19 cellular contexts compared by ENCODE assay signal in genomic region chr13:71759506-71760225, GRCh38.
DNase-seq lines count a peak whose midpoint lies in the region; ATAC-seq and TF ChIP-seq lines count a peak whose summit lies in the region.
"Had no signal": no experiment of that assay in that cellular context is flagged by ENCODE, and none has a peak within 500 bp of the region (broad histone marks: within the 10 kb centered on the region; RNA-seq: fewer than 3 reads in every experiment).

No MANE protein-coding gene starts in this region.

- intact Hi-C loops in activated CD8-positive, alpha-beta T cell treated with anti-CD3 and anti-CD28 coated beads for 36 hours (cut with micrococcal nuclease): no loop called here

- H3K36me3 Mint-ChIP-seq in activated CD8-positive, alpha-beta T cell treated with anti-CD3 and anti-CD28 coated beads for 36 hours (ENCODE audit: low read depth): no peaks in the 10 kb centered on the region
- H3K36me3 Mint-ChIP-seq: CD4-positive, alpha-beta memory T cell had no signal

- H3K9me3 Mint-ChIP-seq in activated CD8-positive, alpha-beta T cell treated with anti-CD3 and anti-CD28 coated beads for 36 hours: peaks cover 1% of the 10 kb centered on the region
- H3K9me3 Mint-ChIP-seq: stimulated activated naive CD8-positive, alpha-beta T cell treated with anti-CD3 and anti-CD28 coated beads, Interleukin-15, amount 100 ng/mL, for 72 hours had no signal

- no peaks in the 10 kb centered on the region for H3K9me3 ChIP-seq in NT2/D1 (ENCODE audit: insufficient read depth, low read length)
- H3K9me3 ChIP-seq in iPS-18a (ENCODE audit: control insufficient read depth, low read depth, low read length): no peaks in the 10 kb centered on the region

- no peaks in the 10 kb centered on the region for H3K4me1 Mint-ChIP-seq in activated CD8-positive, alpha-beta T cell treated with anti-CD3 and anti-CD28 coated beads for 36 hours (ENCODE audit: low read depth)
- H3K4me1 Mint-ChIP-seq: CD4-positive, alpha-beta memory T cell; stimulated activated naive CD8-positive, alpha-beta T cell treated with anti-CD3 and anti-CD28 coated beads, Interleukin-15, amount 100 ng/mL, for 72 hours had no signal

- no peaks in the 10 kb centered on the region for H3K4me1 ChIP-seq in NT2/D1 (ENCODE audit: insufficient read depth, insufficient read length)
- H3K4me1 ChIP-seq in iPS-18a (ENCODE audit: control insufficient read depth, low read depth, low read length): peaks cover 32% of the 10 kb centered on the region

- H3K9ac ChIP-seq in NT2/D1 (ENCODE audit: insufficient read length, low read depth) (no peak overlapping the region), iPS-18a (ENCODE audit: low read length) (no peak overlapping the region)

- CTCF ChIA-PET in activated CD8-positive, alpha-beta T cell treated with anti-CD3 and anti-CD28 coated beads for 36 hours (lab: Charles Lee): no interaction called here

- H3K27ac ChIP-seq in iPS-18a (ENCODE audit: low read length): no peak overlapping the region
- H3K27ac ChIP-seq: brain microvascular endothelial cell, WERI-Rb-1 had no signal

- no peaks in the 10 kb centered on the region for H3K27me3 Mint-ChIP-seq in activated CD8-positive, alpha-beta T cell treated with anti-CD3 and anti-CD28 coated beads for 36 hours
- H3K27me3 Mint-ChIP-seq: CD4-positive, alpha-beta memory T cell; stimulated activated naive CD8-positive, alpha-beta T cell treated with anti-CD3 and anti-CD28 coated beads, Interleukin-15, amount 100 ng/mL, for 72 hours had no signal

- H3K27ac Mint-ChIP-seq in activated CD8-positive, alpha-beta T cell treated with anti-CD3 and anti-CD28 coated beads for 36 hours: no peak overlapping the region
- H3K27ac Mint-ChIP-seq: CD4-positive, alpha-beta memory T cell; stimulated activated naive CD8-positive, alpha-beta T cell treated with anti-CD3 and anti-CD28 coated beads, Interleukin-15, amount 100 ng/mL, for 72 hours had no signal

- H3K36me3 ChIP-seq in NT2/D1 (ENCODE audit: insufficient read depth, insufficient read length, low read length): no peaks in the 10 kb centered on the region
- H3K36me3 ChIP-seq in iPS-18a (ENCODE audit: control insufficient read depth, low read depth, low read length): no peaks in the 10 kb centered on the region
- H3K36me3 ChIP-seq: brain microvascular endothelial cell, WERI-Rb-1 had no signal

- no peak for TF ChIP-seq CTCF in activated CD8-positive, alpha-beta T cell treated with anti-CD3 and anti-CD28 coated beads for 36 hours (IDR thresholded peaks at IDR 0.05)

- POLR2A ChIA-PET in activated CD8-positive, alpha-beta T cell treated with anti-CD3 and anti-CD28 coated beads for 36 hours (lab: Charles Lee): interaction anchor here (0.7 kb wide), 1 partner anchor 127 kb away, joined by 8 read pairs; no protein-coding TSS in a partner anchor

- DNase-seq in NCI-H1092 treated with DMSO at 0.1 percent for 48 hours (lab: John Stamatoyannopoulos, UW) (peak; percentile 93), NCI-H1092 (lab: John Stamatoyannopoulos, UW) (no peak), NT2/D1 (ENCODE audit: low read depth, low spot score) (peak; percentile 33), retina (peak; percentile 73), NCI-H524 treated with DMSO at 0.1 percent for 48 hours (lab: John Stamatoyannopoulos, UW) (no peak), cerebellum (ENCODE audit: low spot score) (no peak)
- no peak for DNase-seq in activated CD8-positive, alpha-beta T cell treated with anti-CD3 and anti-CD28 coated beads for 36 hours
- DNase-seq: 8988T; activated gamma-delta T cell treated with Interleukin-2 at 50 U/mL for 16 hours; brain microvascular endothelial cell; CD4-positive, alpha-beta memory T cell; effector CD4-positive, alpha-beta T cell; foreskin fibroblast; Karpas-422; kidney; NCI-H2171 treated with DMSO at 0.1 percent for 48 hours; stimulated activated naive CD8-positive, alpha-beta T cell treated with anti-CD3 and anti-CD28 coated beads, Interleukin-15, amount 100 ng/mL, for 72 hours; WERI-Rb-1 had no signal

- H3K4me3 Mint-ChIP-seq in activated CD8-positive, alpha-beta T cell treated with anti-CD3 and anti-CD28 coated beads for 36 hours: no peak overlapping the region
- H3K4me3 Mint-ChIP-seq: CD4-positive, alpha-beta memory T cell; stimulated activated naive CD8-positive, alpha-beta T cell treated with anti-CD3 and anti-CD28 coated beads, Interleukin-15, amount 100 ng/mL, for 72 hours had no signal

- H3K4me3 ChIP-seq in NT2/D1 (ENCODE audit: insufficient read length, low read depth) (no peak overlapping the region), iPS-18a (ENCODE audit: low read length) (peak overlapping the region; percentile 44)

- H3K27me3 ChIP-seq in NT2/D1 (ENCODE audit: insufficient read depth, insufficient read length) (no peaks in the 10 kb centered on the region), iPS-18a (ENCODE audit: control insufficient read depth, insufficient read depth, low read length) (no peaks in the 10 kb centered on the region)
- H3K27me3 ChIP-seq: brain microvascular endothelial cell had no signal

- no peak for ATAC-seq in activated CD8-positive, alpha-beta T cell treated with anti-CD3 and anti-CD28 coated beads for 36 hours
- ATAC-seq: stimulated activated naive CD8-positive, alpha-beta T cell treated with anti-CD3 and anti-CD28 coated beads, Interleukin-15, amount 100 ng/mL, for 72 hours had no signal

Comparison
In these comparisons a context has a peak if more than half of its experiments do, and no peak if none do; other contexts are left out.
1. DNase-seq: peak in NCI-H1092 treated with DMSO at 0.1 percent for 48 hours (single experiment), NT2/D1 (single experiment) and retina (single experiment); none in NCI-H1092 (single experiment), NCI-H524 treated with DMSO at 0.1 percent for 48 hours (single experiment), activated CD8-positive, alpha-beta T cell treated with anti-CD3 and anti-CD28 coated beads for 36 hours (single experiment) and cerebellum (single experiment).